ENCODE assay signal across 1 cellular context in genomic region chr6:44222486-44222986, GRCh38.
TF ChIP-seq lines count a peak whose summit lies in the region.

No MANE protein-coding gene starts in this region.

TF ChIP-seq in H1, 55 proteins besides CTCF, POLR2A, EP300 and RAD21:
- TF ChIP-seq BCL11A (IDR thresholded peaks at IDR 0.05; ENCODE audit: low read depth in 2 of 2, low read length in 2 of 2): no peak
- TF ChIP-seq KDM1A (IDR thresholded peaks at IDR 0.05; ENCODE audit: borderline replicate concordance, low read length): 0 out of 2 replicates have a peak, but pooled peaks have one; percentile 24
- no peak for TF ChIP-seq CBX8 (IDR thresholded peaks at IDR 0.05; ENCODE audit: borderline replicate concordance, low read depth, low read length)
- TF ChIP-seq CHD2 (IDR thresholded peaks at IDR 0.05; ENCODE audit: low read length): no peak
- no peak for TF ChIP-seq CHD7 (IDR thresholded peaks at IDR 0.05; ENCODE audit: insufficient replicate concordance, low read length)
- TF ChIP-seq CBX5 (IDR thresholded peaks at IDR 0.05; ENCODE audit: low read depth, low read length): no peak
- no peak for TF ChIP-seq SAP30 (IDR thresholded peaks at IDR 0.05; ENCODE audit: insufficient read depth, insufficient replicate concordance, low read length)
- TF ChIP-seq FOSL1 (IDR thresholded peaks at IDR 0.05; ENCODE audit: insufficient read depth, low read depth, low read length): no peak
- TF ChIP-seq GABPA (IDR thresholded peaks at IDR 0.05; ENCODE audit: borderline replicate concordance, insufficient read depth, low read length): no peak
- TF ChIP-seq CTBP2 (IDR thresholded peaks at IDR 0.05; ENCODE audit: borderline replicate concordance, insufficient read depth, insufficient read length, low read length): peak; percentile 61
- TF ChIP-seq ASH2L (IDR thresholded peaks at IDR 0.05; ENCODE audit: low read length): no peak
- TF ChIP-seq ATF2 (IDR thresholded peaks at IDR 0.05; ENCODE audit: low read length): no peak
- TF ChIP-seq TAF7 (optimal IDR thresholded peaks at IDR 0.05; ENCODE audit: borderline replicate concordance, low read depth, low read length): no peak
- TF ChIP-seq HDAC2 (IDR thresholded peaks at IDR 0.05; ENCODE audit: borderline replicate concordance in 1 of 2, low read depth in 2 of 2, low read length in 2 of 2): no peak
- no peak for TF ChIP-seq KDM5A (IDR thresholded peaks at IDR 0.05; ENCODE audit: low read length)
- TF ChIP-seq EGR1 (IDR thresholded peaks at IDR 0.05; ENCODE audit: borderline replicate concordance, low read depth, low read length): peak; percentile 52; the same call in 1 of the 2 replicates
- TF ChIP-seq GTF2F1 (IDR thresholded peaks at IDR 0.05; ENCODE audit: borderline replicate concordance, low read depth, low read length): no peak
- TF ChIP-seq USF2 (IDR thresholded peaks at IDR 0.05; ENCODE audit: low read length): no peak
- TF ChIP-seq SP1 (IDR thresholded peaks at IDR 0.05; ENCODE audit: low read depth, low read length): no peak
- TF ChIP-seq TEAD4 (IDR thresholded peaks at IDR 0.05; ENCODE audit: low read depth, low read length): no peak
- no peak for TF ChIP-seq CHD1 (IDR thresholded peaks at IDR 0.05; ENCODE audit: low read depth, low read length)
